In genomic region chr1:148791490-148792161, GRCh38 we compare ENCODE assay signal across 1 cellular context. TPM values are rescaled to one million over a fixed set of nuclear protein-coding genes. Genes with fewer than 3 reads are reported as not detected.
"Had no signal": no experiment of that assay in that cellular context is flagged by ENCODE, and none has a peak within 500 bp of the region (broad histone marks: within the 10 kb centered on the region; RNA-seq: fewer than 3 reads in every experiment).

No MANE protein-coding gene starts in this region.

RNA-seq across cellular contexts. Expression of gene NUDT4B, which starts 43.1 kb away (rescaled TPM):
- total RNA-seq: activated naive CD4-positive, alpha-beta T cell treated with anti-CD3 and anti-CD28 coated beads for 36 hours had no signal
